ENCODE assay signal across 8 cellular contexts in genomic region chr16:56729736-56730662, GRCh38. TPM values are rescaled to one million over a fixed set of nuclear protein-coding genes. Genes with fewer than 3 reads are reported as not detected.
DNase-seq lines count a peak whose midpoint lies in the region; ATAC-seq and TF ChIP-seq lines count a peak whose summit lies in the region.

NUP93 (plus strand) TSS chr16:56730129; CDS start chr16:56748248, 18,119 bp downstream.

- DNase-seq in AG09319 (ENCODE audit: extremely low read depth, low read depth) (peak; percentile 78), NCI-H460 (ENCODE audit: extremely low read depth, low read depth) (peak; percentile 95), cerebellar nuclear complex (lab: John Stamatoyannopoulos, UW) (peak; percentile 34 to 88), kidney epithelial cell (ENCODE audit: low read depth) (peak; percentile 63)
- peak; percentile 86 for DNase-seq in activated CD4-positive, CD25-positive, alpha-beta regulatory T cell treated with anti-CD3 and anti-CD28 coated beads, Interleukin-2, amount 50 U/mL, for 72 hours
- peak; percentile 93 for DNase-seq in stimulated activated CD4-positive, alpha-beta T cell treated with anti-CD3 and anti-CD28 coated beads, Interleukin-15, amount 100 ng/mL, for 24 hours

- H3K27me3 ChIP-seq in kidney epithelial cell (ENCODE audit: control insufficient read depth, insufficient read depth, low read length) = no peaks in the 10 kb centered on the region

- TF ChIP-seq CTCF in AG09319 (IDR thresholded peaks at IDR 0.05; ENCODE audit: low read depth, low read length) = no peak
- TF ChIP-seq CTCF in kidney epithelial cell (IDR thresholded peaks at IDR 0.05; ENCODE audit: insufficient read depth, low read length, poor library complexity, severe bottlenecking) = no peak

- no peaks in the 10 kb centered on the region for H3K36me3 ChIP-seq in kidney epithelial cell (ENCODE audit: control insufficient read depth, insufficient read depth, low read length)

- ATAC-seq in GM19043 (IDR thresholded peaks at IDR 0.05; ENCODE audit: low read depth, unreplicated experiment) = peak; percentile 81
- ATAC-seq in HG03378 (IDR thresholded peaks at IDR 0.05; ENCODE audit: unreplicated experiment) = peak; percentile 61

- peak within 1 kb of the TSS; percentile 65 for H3K4me3 ChIP-seq in kidney epithelial cell (ENCODE audit: low read depth, low read length)

RNA-seq across cellular contexts. Expression of gene NUP93, which starts in this region (rescaled TPM):
- 78.1 and 87.7 TPM in 2 replicates for total RNA-seq in NCI-H460 (2014; rRNA removed; shearing (Covaris generic))
- 121 and 165 TPM in 2 replicates for polyA plus RNA-seq in NCI-H460 (2014; cell fraction: nucleus; rRNA removed)
- 60.2 and 65.9 TPM in 2 replicates for total RNA-seq in kidney epithelial cell

Comparison
In these comparisons a context has a peak if more than half of its experiments do, and no peak if none do; other contexts are left out.
1. Peak in every context shown above with its lines: DNase-seq, ATAC-seq and H3K4me3 ChIP-seq.